In the genomic region with DNA sequence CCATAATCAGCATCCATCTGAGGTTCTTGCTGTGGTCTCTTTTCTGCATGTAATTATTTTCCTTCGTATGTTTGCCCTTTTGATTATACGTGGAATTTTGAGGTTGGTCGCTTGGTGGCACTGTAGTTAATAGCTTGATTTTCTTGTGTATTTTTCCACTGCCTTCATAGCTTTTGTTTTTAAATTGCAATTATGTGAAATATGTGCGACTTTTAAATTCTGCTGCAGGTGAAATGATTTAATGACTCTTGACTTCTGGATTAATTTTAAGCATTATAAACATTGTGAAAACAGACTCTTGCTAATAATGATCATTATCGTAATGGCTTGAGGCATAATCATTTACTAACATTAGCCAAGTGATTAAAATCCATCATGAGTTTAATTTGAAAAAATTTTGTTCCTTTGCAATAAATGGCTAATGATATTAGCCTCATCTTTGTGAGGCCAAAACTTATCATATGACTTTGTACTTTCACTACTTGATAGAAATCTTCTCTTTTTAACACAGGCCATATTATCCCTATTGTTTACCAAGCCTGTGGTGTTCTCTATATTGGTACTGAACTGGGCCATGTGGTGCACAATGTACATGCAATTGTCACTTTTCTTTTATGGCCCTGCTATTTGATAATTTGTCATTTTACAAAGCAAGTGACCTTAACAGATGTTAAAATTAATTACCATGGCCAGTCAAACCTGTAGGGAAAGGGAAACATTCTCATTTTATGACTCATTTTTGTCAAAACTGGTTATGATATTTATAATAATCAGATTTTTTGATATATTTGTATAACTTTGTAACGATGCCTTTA, we compare ENCODE assay signal across 8 cellular contexts.
DNase-seq lines count a peak whose midpoint lies in the region; ATAC-seq and TF ChIP-seq lines count a peak whose summit lies in the region.

No MANE protein-coding gene starts in this region.

- intact Hi-C loops in activated CD8-positive, alpha-beta T cell treated with anti-CD3 and anti-CD28 coated beads for 36 hours (cut with micrococcal nuclease) = loop anchor here (2.0 to 10.0 kb wide), 3 partner anchors 162 to 334 kb away; no protein-coding TSS in a partner anchor

- no peaks in the 10 kb centered on the region for H3K4me1 Mint-ChIP-seq in activated CD8-positive, alpha-beta T cell treated with anti-CD3 and anti-CD28 coated beads for 36 hours (ENCODE audit: low read depth)

- no peak overlapping the region for H3K27ac Mint-ChIP-seq in activated CD8-positive, alpha-beta T cell treated with anti-CD3 and anti-CD28 coated beads for 36 hours

- TF ChIP-seq CTCF in activated CD8-positive, alpha-beta T cell treated with anti-CD3 and anti-CD28 coated beads for 36 hours (IDR thresholded peaks at IDR 0.05) = peak; percentile 64

- no peaks in the 10 kb centered on the region for H3K36me3 Mint-ChIP-seq in activated CD8-positive, alpha-beta T cell treated with anti-CD3 and anti-CD28 coated beads for 36 hours (ENCODE audit: low read depth)

- peak; percentile 9 for DNase-seq in ELF-1 (ENCODE audit: low read depth, low spot score)
- peak; percentile 65 for DNase-seq in NCI-H2227 (lab: John Stamatoyannopoulos, UW; ENCODE audit: unreplicated experiment)
- DNase-seq in activated CD8-positive, alpha-beta T cell treated with anti-CD3 and anti-CD28 coated beads for 36 hours = peak; percentile 56
- DNase-seq in globus pallidus (ENCODE audit: low spot score) = peak; percentile 65
- DNase-seq in putamen (ENCODE audit: low spot score) = peak; percentile 49
- DNase-seq in GDM1 (lab: John Stamatoyannopoulos, UW) = no peak

- POLR2A ChIA-PET in activated CD8-positive, alpha-beta T cell treated with anti-CD3 and anti-CD28 coated beads for 36 hours (lab: Charles Lee) = interaction anchor here (0.6 kb wide), 1 partner anchor 659 kb away, joined by 3 read pairs; no protein-coding TSS in a partner anchor

- CTCF ChIA-PET in activated CD8-positive, alpha-beta T cell treated with anti-CD3 and anti-CD28 coated beads for 36 hours (lab: Charles Lee) = interaction anchor here (0.9 to 3.6 kb wide), 23 partner anchors 9 to 552 kb away, joined by 3 to 21 read pairs (median 4); no protein-coding TSS in a partner anchor

- ATAC-seq in HG02571 (IDR thresholded peaks at IDR 0.05; ENCODE audit: unreplicated experiment) (peak; percentile 47), GM18498 (IDR thresholded peaks at IDR 0.05; ENCODE audit: unreplicated experiment) (no peak)
- peak; percentile 49 for ATAC-seq in activated CD8-positive, alpha-beta T cell treated with anti-CD3 and anti-CD28 coated beads for 36 hours

- H3K27me3 Mint-ChIP-seq in activated CD8-positive, alpha-beta T cell treated with anti-CD3 and anti-CD28 coated beads for 36 hours = peaks cover under 1% of the 10 kb centered on the region

- no peak overlapping the region for H3K4me3 Mint-ChIP-seq in activated CD8-positive, alpha-beta T cell treated with anti-CD3 and anti-CD28 coated beads for 36 hours

- no peaks in the 10 kb centered on the region for H3K9me3 Mint-ChIP-seq in activated CD8-positive, alpha-beta T cell treated with anti-CD3 and anti-CD28 coated beads for 36 hours
